In genomic region chr6:125812394-125813231, GRCh38 we compare ENCODE assay signal across 8 cellular contexts. TPM values are rescaled to one million over a fixed set of nuclear protein-coding genes. Genes with fewer than 3 reads are reported as not detected.
DNase-seq lines count a peak whose midpoint lies in the region; ATAC-seq and TF ChIP-seq lines count a peak whose summit lies in the region.

No MANE protein-coding gene starts in this region.

- H3K4me1 ChIP-seq in DOHH2 (ENCODE audit: control insufficient read depth, low read length): peaks cover 99% of the 10 kb centered on the region
- peaks cover 9% of the 10 kb centered on the region for H3K4me1 ChIP-seq in Panc1 (ENCODE audit: control insufficient read depth, insufficient read depth, low read length)
- peaks cover 0 to 65% (median 26%) of the 10 kb centered on the region in 3 donors for H3K4me1 ChIP-seq in esophagus squamous epithelium

- H3K36me3 Mint-ChIP-seq in progenitor cell of endocrine pancreas (ENCODE audit: insufficient read depth): no peaks in the 10 kb centered on the region

- DNase-seq in Panc1 (ENCODE audit: low read depth, low spot score): no peak
- DNase-seq in esophagus squamous epithelium (lab: John Stamatoyannopoulos, UW): no peak
- DNase-seq in progenitor cell of endocrine pancreas (ENCODE audit: low spot score, unreplicated experiment): no peak
- DNase-seq in central memory CD4-positive, alpha-beta T cell: no peak
- no peak for DNase-seq in NCI-H1417 treated with DMSO at 0.1 percent for 48 hours (lab: John Stamatoyannopoulos, UW)
- no peak for DNase-seq in stimulated activated CD4-positive, alpha-beta T cell treated with anti-CD3 and anti-CD28 coated beads, Interleukin-15, amount 100 ng/mL, for 24 hours

- no TSS peak for BruUV-seq in Panc1 (replicated peaks; lab: Mats Ljungman, UMichigan)

- H3K27me3 Mint-ChIP-seq in progenitor cell of endocrine pancreas: no peaks in the 10 kb centered on the region

- H3K4me1 Mint-ChIP-seq in progenitor cell of endocrine pancreas (ENCODE audit: low read depth): peaks cover 24% of the 10 kb centered on the region

- POLR2A ChIA-PET in Panc1 (lab: Charles Lee): no interaction called here

- no peaks in the 10 kb centered on the region for H3K9me3 Mint-ChIP-seq in progenitor cell of endocrine pancreas (ENCODE audit: low read depth)

- TF ChIP-seq POLR2A in esophagus squamous epithelium (IDR thresholded peaks at IDR 0.05): no peak

- no peak for TF ChIP-seq CTCF in DOHH2 (IDR thresholded peaks at IDR 0.05; ENCODE audit: low read depth, low read length, poor library complexity, severe bottlenecking)
- TF ChIP-seq CTCF in Panc1 (IDR thresholded peaks at IDR 0.05): no peak
- no peak for TF ChIP-seq CTCF in esophagus squamous epithelium (IDR thresholded peaks at IDR 0.05)
- no peak for TF ChIP-seq CTCF in progenitor cell of endocrine pancreas (IDR thresholded peaks at IDR 0.05; ENCODE audit: unreplicated experiment)

- no peaks in the 10 kb centered on the region for H3K9me2 ChIP-seq in DOHH2 (replicated peaks; ENCODE audit: control insufficient read depth, low read length)

- in situ Hi-C loops in Panc1 (cut with HindIII; ENCODE audit: low pct_unique_long_range_greater_than_20kb, low sequenced_read_pairs): no loop called here

- ATAC-seq in Panc1 (peak; percentile 67), HG03045 (IDR thresholded peaks at IDR 0.05; ENCODE audit: unreplicated experiment) (no peak)

- H3K9me3 ChIP-seq in DOHH2 (ENCODE audit: control insufficient read depth, insufficient read depth, low read length) (no peaks in the 10 kb centered on the region), Panc1 (ENCODE audit: control insufficient read depth, insufficient read depth, low read depth, low read length) (no peaks in the 10 kb centered on the region), esophagus squamous epithelium (no peaks in the 10 kb centered on the region)

- 70 to 76% methylated on average over 10 of the region's 10 CpGs for WGBS in esophagus squamous epithelium, 2 donors

- peak overlapping the region; percentile 68 for H3K4me3 ChIP-seq in DOHH2 (ENCODE audit: low read length)
- no peak overlapping the region for H3K4me3 ChIP-seq in Panc1 (ENCODE audit: low read depth in 2 of 2, low read length in 2 of 2)
- H3K4me3 ChIP-seq in esophagus squamous epithelium: peak overlapping the region in 1 of 4 donors; percentile 3

- no peaks in the 10 kb centered on the region for H4K20me1 ChIP-seq in DOHH2 (ENCODE audit: control insufficient read depth, insufficient read depth, low read depth, low read length)

- intact Hi-C loops in Panc1 (cut with micrococcal nuclease; ENCODE audit: unreplicated experiment) (no loop called here), esophagus squamous epithelium (cut with DNase I) (no loop called here)

- H3K79me2 ChIP-seq in DOHH2 (ENCODE audit: control insufficient read depth, low read length): peaks cover 100% of the 10 kb centered on the region

- peak overlapping the region; percentile 84 for H3K4me2 ChIP-seq in DOHH2 (ENCODE audit: low read length)

- H3K27ac ChIP-seq in DOHH2 (ENCODE audit: low read depth, low read length) (peak overlapping the region; percentile 88), Panc1 (ENCODE audit: low read length) (peak overlapping the region; percentile 40; the same call in 1 of the 2 replicates), esophagus squamous epithelium (peak overlapping the region in 3 of 4 donors; percentile 35 to 45 (median 42))

- H3K27me3 ChIP-seq in DOHH2 (ENCODE audit: control insufficient read depth, low read length): no peaks in the 10 kb centered on the region
- H3K27me3 ChIP-seq in Panc1 (ENCODE audit: control insufficient read depth, insufficient read depth, low read length): no peaks in the 10 kb centered on the region
- H3K27me3 ChIP-seq in esophagus squamous epithelium: no peaks in the 10 kb centered on the region

- CTCF ChIA-PET in Panc1 (lab: Charles Lee): interaction anchor here (1.0 kb wide), 1 partner anchor 22 kb away, joined by 4 read pairs; the partner anchor contains the start of gene NCOA7

- H3K36me3 ChIP-seq in DOHH2 (ENCODE audit: control insufficient read depth, low read length) (peaks cover 51% of the 10 kb centered on the region), Panc1 (ENCODE audit: control insufficient read depth, insufficient read depth, low read length) (no peaks in the 10 kb centered on the region), esophagus squamous epithelium (peaks cover 0 to 7% (median 0%) of the 10 kb centered on the region in 3 donors)

- peak overlapping the region; percentile 43 for H3K27ac Mint-ChIP-seq in progenitor cell of endocrine pancreas

- H3F3A ChIP-seq in DOHH2 (ENCODE audit: control insufficient read depth, insufficient read depth): peaks cover 29% of the 10 kb centered on the region

- no peak overlapping the region for H3K4me3 Mint-ChIP-seq in progenitor cell of endocrine pancreas (ENCODE audit: low read depth)

RNA-seq across cellular contexts. Expression of gene NCOA7, which starts 21.9 kb away (rescaled TPM):
- total RNA-seq in Panc1 (2021; ENCODE audit: unreplicated experiment): 37.3 TPM
- 17.1 TPM for polyA plus RNA-seq in Panc1 (2012; ENCODE audit: insufficient read length)
- total RNA-seq in esophagus squamous epithelium: 10 to 100 TPM; 30.9 to 85.1 (median 45.8) TPM
- total RNA-seq in progenitor cell of endocrine pancreas: 13.6 and 18.0 TPM in 2 replicates
